Comparison of ENCODE assay signal across 10 cellular contexts in the genomic region with DNA sequence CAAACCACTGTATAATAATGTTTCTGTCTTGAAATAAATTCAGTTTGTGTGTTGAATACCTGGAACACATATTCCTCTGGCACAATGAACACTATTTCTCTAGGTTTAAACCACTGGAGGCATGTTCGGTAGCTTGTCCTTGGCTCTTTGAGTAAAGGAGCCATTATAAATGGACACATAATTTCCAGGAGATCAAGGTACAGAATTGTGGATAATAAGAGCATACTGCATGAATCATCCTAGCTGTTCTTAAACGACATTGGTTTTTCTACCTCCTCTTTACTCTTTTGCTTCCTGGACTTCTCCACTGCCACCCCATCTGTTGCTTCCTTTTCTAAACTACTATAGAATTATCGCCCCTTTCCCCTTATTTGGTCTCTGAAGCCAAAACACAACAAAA. TPM values are rescaled to one million over a fixed set of nuclear protein-coding genes. Genes with fewer than 3 reads are reported as not detected.
DNase-seq lines count a peak whose midpoint lies in the region; ATAC-seq and TF ChIP-seq lines count a peak whose summit lies in the region.
"Had no signal": no experiment of that assay in that cellular context is flagged by ENCODE, and none has a peak within 500 bp of the region (broad histone marks: within the 10 kb centered on the region; RNA-seq: fewer than 3 reads in every experiment).

No MANE protein-coding gene starts in this region.

- H3K9me3 ChIP-seq in SK-N-MC (ENCODE audit: low read depth, low read length) (no peaks in the 10 kb centered on the region), iPS-15b (ENCODE audit: control insufficient read depth, insufficient read depth, low read length) (no peaks in the 10 kb centered on the region), stomach smooth muscle (ENCODE audit: control insufficient read depth in 2 of 2, low read length in 2 of 2) (no peaks in the 10 kb centered on the region), right cardiac atrium (ENCODE audit: control insufficient read depth, low read length) (no peaks in the 10 kb centered on the region), right atrium auricular region (no peaks in the 10 kb centered on the region)

- peaks cover 1% of the 10 kb centered on the region for H3K36me3 Mint-ChIP-seq in T-helper 1 cell treated with Interleukin-12 subunit alpha and Interleukin-12 subunit beta and Interleukin-4 antibody, amounts not matched to agents 30 μg/mL and 1 μg/mL, for 36 hours (ENCODE audit: low read depth)

- peaks cover 11% of the 10 kb centered on the region for H3K4me1 ChIP-seq in iPS-15b (ENCODE audit: control insufficient read depth, insufficient read depth, low read length)
- peaks cover 14% of the 10 kb centered on the region for H3K4me1 ChIP-seq in stomach smooth muscle (ENCODE audit: control insufficient read depth, insufficient read depth, low read length)
- peaks cover 2% of the 10 kb centered on the region for H3K4me1 ChIP-seq in right cardiac atrium (ENCODE audit: control insufficient read depth, insufficient read depth, low read length)
- peaks cover 0 to 8% of the 10 kb centered on the region in 2 donors for H3K4me1 ChIP-seq in right atrium auricular region

- 70% methylated on average over 3 of the region's 3 CpGs for WGBS in right cardiac atrium

- H3K27me3 Mint-ChIP-seq in T-helper 1 cell treated with Interleukin-12 subunit alpha and Interleukin-12 subunit beta and Interleukin-4 antibody, amounts not matched to agents 30 μg/mL and 1 μg/mL, for 36 hours (ENCODE audit: low read depth) = no peaks in the 10 kb centered on the region

- H3K4me3 Mint-ChIP-seq in T-helper 1 cell treated with Interleukin-12 subunit alpha and Interleukin-12 subunit beta and Interleukin-4 antibody, amounts not matched to agents 30 μg/mL and 1 μg/mL, for 36 hours = no peak overlapping the region

- H3K27ac ChIP-seq in SK-N-MC = no peak overlapping the region
- H3K27ac ChIP-seq in stomach smooth muscle (ENCODE audit: low read length) = no peak overlapping the region
- H3K27ac ChIP-seq in right cardiac atrium (ENCODE audit: low read length) = no peak overlapping the region
- H3K27ac ChIP-seq in right atrium auricular region = no peak overlapping the region

- no peaks in the 10 kb centered on the region for H3K9me3 Mint-ChIP-seq in T-helper 1 cell treated with Interleukin-12 subunit alpha and Interleukin-12 subunit beta and Interleukin-4 antibody, amounts not matched to agents 30 μg/mL and 1 μg/mL, for 36 hours

- TF ChIP-seq CTCF in right atrium auricular region (IDR thresholded peaks at IDR 0.05) = no peak

- peak overlapping the region; percentile 90 for H3K9ac ChIP-seq in SK-N-MC (ENCODE audit: insufficient read length)
- H3K9ac ChIP-seq in iPS-15b (ENCODE audit: low read depth, low read length) = peak overlapping the region; percentile 94
- no peak overlapping the region for H3K9ac ChIP-seq in stomach smooth muscle (ENCODE audit: low read length in 2 of 2)

- H3K4me3 ChIP-seq in SK-N-MC (peak overlapping the region; percentile 100), iPS-15b (ENCODE audit: low read depth, low read length) (peak overlapping the region; percentile 99), stomach smooth muscle (ENCODE audit: low read length in 2 of 2) (peak overlapping the region; percentile 87 to 96), right cardiac atrium (ENCODE audit: low read length) (no peak overlapping the region), right atrium auricular region (no peak overlapping the region)

- H3K27me3 ChIP-seq in iPS-15b (ENCODE audit: control insufficient read depth, insufficient read depth, low read length) = no peaks in the 10 kb centered on the region
- no peaks in the 10 kb centered on the region for H3K27me3 ChIP-seq in stomach smooth muscle (ENCODE audit: control insufficient read depth in 1 of 2, insufficient read depth in 2 of 2, low read length in 2 of 2)
- no peaks in the 10 kb centered on the region for H3K27me3 ChIP-seq in right cardiac atrium (ENCODE audit: control insufficient read depth, insufficient read depth)
- H3K27me3 ChIP-seq in right atrium auricular region = no peaks in the 10 kb centered on the region

- intact Hi-C loops in right cardiac atrium (cut with DNase I) = no loop called here

- peaks cover 23% of the 10 kb centered on the region for H3K4me1 Mint-ChIP-seq in T-helper 1 cell treated with Interleukin-12 subunit alpha and Interleukin-12 subunit beta and Interleukin-4 antibody, amounts not matched to agents 30 μg/mL and 1 μg/mL, for 36 hours (ENCODE audit: low read depth)

- H3K27ac Mint-ChIP-seq in T-helper 1 cell treated with Interleukin-12 subunit alpha and Interleukin-12 subunit beta and Interleukin-4 antibody, amounts not matched to agents 30 μg/mL and 1 μg/mL, for 36 hours = peak overlapping the region; percentile 26

- H3K36me3 ChIP-seq in SK-N-MC (ENCODE audit: insufficient read depth, low read length) (no peaks in the 10 kb centered on the region), iPS-15b (ENCODE audit: control insufficient read depth, insufficient read depth, low read length) (no peaks in the 10 kb centered on the region), stomach smooth muscle (ENCODE audit: control insufficient read depth in 2 of 2, insufficient read depth in 2 of 2, low read length in 2 of 2) (no peaks in the 10 kb centered on the region), right atrium auricular region (no peaks in the 10 kb centered on the region)

- DNase-seq in T-helper 1 cell (no peak), SK-N-MC (ENCODE audit: low read depth, low spot score) (no peak), right cardiac atrium (no peak), glomerular visceral epithelial cell (ENCODE audit: extremely low spot score) (no peak), right atrium auricular region (ENCODE audit: low spot score) (no peak)
- DNase-seq: KG1 had no signal

- ATAC-seq in right cardiac atrium = no peak

RNA-seq across cellular contexts. Expression of gene CENPW, which starts 1.2 kb away (rescaled TPM):
- total RNA-seq in right cardiac atrium (1 to 10 TPM in 3 of 4 donors, under 1 TPM in 1; 0.66 to 1.4 (median 1.1) TPM), right atrium auricular region (not detected)
- polyA plus RNA-seq in right cardiac atrium = 0.97 TPM
- total RNA-seq: mononuclear cell had no signal

Comparison
In these comparisons a context has a peak if more than half of its experiments do, and no peak if none do; other contexts are left out.
1. H3K4me3 ChIP-seq: peak in SK-N-MC (single experiment), iPS-15b (single experiment) and stomach smooth muscle (2 of 2); none in right cardiac atrium (single experiment) and right atrium auricular region (0 of 2).
2. H3K9ac ChIP-seq: peak in SK-N-MC (single experiment) and iPS-15b (single experiment); none in stomach smooth muscle (0 of 2).